Comparison of ENCODE assay signal across 14 cellular contexts in the genomic region with DNA sequence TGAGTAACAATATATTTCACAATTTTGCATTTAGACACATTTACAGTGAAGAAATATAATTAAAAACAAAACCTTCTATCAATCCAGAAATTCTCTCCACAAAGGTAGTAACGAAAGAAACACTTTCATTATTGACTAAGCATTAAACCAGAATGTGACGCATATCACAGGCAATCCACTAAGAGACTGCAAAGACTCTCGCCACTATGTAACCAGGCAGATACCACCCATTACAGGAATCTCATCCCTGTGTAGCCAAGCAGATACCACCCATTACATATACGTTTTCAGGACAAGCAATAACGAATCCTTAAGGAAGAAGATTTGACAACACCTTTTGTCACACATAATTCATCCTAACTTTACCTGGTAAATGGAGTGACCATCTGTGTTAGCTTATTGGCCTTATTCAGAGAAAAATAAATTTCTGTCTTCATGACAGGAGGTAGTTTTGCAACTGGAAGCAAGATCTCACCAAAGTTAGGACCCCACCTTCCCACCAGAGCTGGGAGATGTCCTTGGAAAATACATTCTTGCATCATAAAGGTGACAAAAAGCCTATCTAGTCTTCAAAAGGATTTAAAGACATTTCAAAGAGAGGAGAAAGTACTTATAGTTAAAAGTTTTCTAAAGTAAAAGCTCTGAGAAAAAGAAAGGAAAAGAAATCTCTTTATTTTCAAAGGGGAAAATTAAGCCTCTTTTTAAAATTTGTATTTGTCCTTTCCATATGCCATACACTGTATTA.
"Had no signal": no experiment of that assay in that cellular context is flagged by ENCODE, and none has a peak within 500 bp of the region (broad histone marks: within the 10 kb centered on the region; RNA-seq: fewer than 3 reads in every experiment).

No MANE protein-coding gene starts in this region.

- H3K27ac Mint-ChIP-seq: mesothelial cell of epicardium; stimulated activated memory B cell treated with anti-CD40 and anti-IgM and Interleukin-4, amounts not matched to agents 10 μg/mL and 1 μg/mL and 100 μg/mL, for 72 hours; T-cell had no signal

- H2AFZ ChIP-seq: parathyroid adenoma had no signal

- H3K27me3 ChIP-seq: colonic mucosa, esophagus muscularis mucosa, tibial artery had no signal

- DNase-seq: activated naive CD4-positive, alpha-beta T cell treated with anti-CD3 and anti-CD28 coated beads, Interleukin-2, amount 50 U/mL, for 16 hours; activated T-cell treated with anti-CD3 and anti-CD28 coated beads, Interleukin-2, amount 50 U/mL, for 1 hour; central memory CD4-positive, alpha-beta T cell; colonic mucosa; left cardiac atrium; lower lobe of right lung; T-cell; T-helper 9 cell; tibial artery had no signal

- H3K27me3 Mint-ChIP-seq: stimulated activated memory B cell treated with anti-CD40 and anti-IgM and Interleukin-4, amounts not matched to agents 10 μg/mL and 1 μg/mL and 100 μg/mL, for 72 hours had no signal

- ATAC-seq: activated CD4-positive, CD25-positive, alpha-beta regulatory T cell treated with anti-CD3 and anti-CD28 coated beads, Interleukin-2, amount 50 U/mL, for 24 hours; lower lobe of right lung; stimulated activated memory B cell treated with anti-CD40 and anti-IgM and Interleukin-4, amounts not matched to agents 10 μg/mL and 1 μg/mL and 100 μg/mL, for 72 hours; T-cell had no signal

- H3K4me1 ChIP-seq: colonic mucosa, parathyroid adenoma had no signal

- H3K4me3 ChIP-seq: colonic mucosa, esophagus muscularis mucosa, lower lobe of right lung, tibial artery had no signal

- H3K36me3 Mint-ChIP-seq: stimulated activated memory B cell treated with anti-CD40 and anti-IgM and Interleukin-4, amounts not matched to agents 10 μg/mL and 1 μg/mL and 100 μg/mL, for 72 hours; T-cell had no signal

- H3K4me1 Mint-ChIP-seq: stimulated activated memory B cell treated with anti-CD40 and anti-IgM and Interleukin-4, amounts not matched to agents 10 μg/mL and 1 μg/mL and 100 μg/mL, for 72 hours; T-cell had no signal

- H3K79me2 ChIP-seq: parathyroid adenoma had no signal

- H3K4me3 Mint-ChIP-seq: mesothelial cell of epicardium; stimulated activated memory B cell treated with anti-CD40 and anti-IgM and Interleukin-4, amounts not matched to agents 10 μg/mL and 1 μg/mL and 100 μg/mL, for 72 hours; T-cell had no signal

- H3K27ac ChIP-seq: colonic mucosa, esophagus muscularis mucosa, lower lobe of right lung, parathyroid adenoma had no signal

- H3K36me3 ChIP-seq: colonic mucosa, esophagus muscularis mucosa, lower lobe of right lung, tibial artery had no signal

- H3K9me3 Mint-ChIP-seq: mesothelial cell of epicardium; stimulated activated memory B cell treated with anti-CD40 and anti-IgM and Interleukin-4, amounts not matched to agents 10 μg/mL and 1 μg/mL and 100 μg/mL, for 72 hours; T-cell had no signal

- H3K9me3 ChIP-seq: colonic mucosa, esophagus muscularis mucosa, lower lobe of right lung, tibial artery had no signal
